ENCODE assay signal across 1 cellular context in genomic region chr5:75507841-75508240, GRCh38.
TF ChIP-seq lines count a peak whose summit lies in the region.

No MANE protein-coding gene starts in this region.

TF ChIP-seq in HepG2, 621 proteins besides CTCF, POLR2A, EP300 and RAD21 (continued from another document):
- no peak for TF ChIP-seq ZSCAN5A (CRISPR knock-in tag; IDR thresholded peaks at IDR 0.05; ENCODE audit: borderline replicate concordance)
